19 cellular contexts compared by ENCODE assay signal in genomic region chr10:96257944-96258343, GRCh38. TPM values are rescaled to one million over a fixed set of nuclear protein-coding genes. Genes with fewer than 3 reads are reported as not detected.
A peak's percentile ranks its signal among the peaks of the same experiment; 100 is the strongest.
DNase-seq lines count a peak whose midpoint lies in the region; ATAC-seq, FAIRE-seq and TF ChIP-seq lines count a peak whose summit lies in the region.
"Had no signal": no experiment of that assay in that cellular context is flagged by ENCODE, and none has a peak within 500 bp of the region (broad histone marks: within the 10 kb centered on the region; RNA-seq: fewer than 3 reads in every experiment).

No MANE protein-coding gene starts in this region.

- no peak for TF ChIP-seq CTCF in OCI-LY3 (IDR thresholded peaks at IDR 0.05; ENCODE audit: low read depth, low read length)

- TF ChIP-seq POLR2A in GM12892 (IDR thresholded peaks at IDR 0.05; ENCODE audit: low read depth, low read length), result no peak

- H2AFZ ChIP-seq in OCI-LY3 (ENCODE audit: low read depth, low read length), result no peak overlapping the region

- H3K27ac ChIP-seq in OCI-LY3 (ENCODE audit: low read length), result peak overlapping the region; percentile 18; the same call in 1 of the 2 replicates
- H3K27ac ChIP-seq: ovary, SJCRH30 had no signal

- no peaks in the 10 kb centered on the region for H3K27me3 ChIP-seq in OCI-LY3 (ENCODE audit: low read depth, low read length)
- H3K27me3 ChIP-seq: ovary, SJCRH30 had no signal

- H3K79me2 ChIP-seq in OCI-LY3 (ENCODE audit: low read length), result peaks cover 99% of the 10 kb centered on the region

- DNase-seq in GM12892 (ENCODE audit: insufficient read length) (no peak), left cardiac atrium (no peak), putamen (ENCODE audit: low spot score) (peak; percentile 47), NCI-H748 (lab: John Stamatoyannopoulos, UW; ENCODE audit: unreplicated experiment) (no peak), NCI-H526 (lab: John Stamatoyannopoulos, UW) (no peak), NK-92 (lab: John Stamatoyannopoulos, UW; ENCODE audit: unreplicated experiment) (no peak)
- no peak for DNase-seq in stimulated activated CD4-positive, alpha-beta T cell treated with anti-CD3 and anti-CD28 coated beads, Interleukin-4, amount 100 ng/mL, for 4 hours
- DNase-seq: activated CD4-positive, CD25-positive, alpha-beta regulatory T cell; activated CD8-positive, alpha-beta memory T cell treated with anti-CD3 and anti-CD28 coated beads, Interleukin-2, amount 50 U/mL, for 4 hours; CD4-positive, CD25-positive, alpha-beta regulatory T cell; foreskin melanocyte; kidney glomerular epithelial cell; NCI-H1694; NCI-H524 treated with DMSO at 0.1 percent for 48 hours; ovary; SJCRH30; stimulated activated CD4-positive, alpha-beta T cell treated with anti-CD3 and anti-CD28 coated beads, Interleukin-1b, Interleukin-23, amount 100 ng/mL, for 48 hours; stimulated activated naive CD8-positive, alpha-beta T cell treated with anti-CD3 and anti-CD28 coated beads, Interleukin-15, amount 100 ng/mL, for 72 hours had no signal

- peak overlapping the region; percentile 26; the same call in 1 of the 2 replicates for H3K4me2 ChIP-seq in OCI-LY3 (ENCODE audit: low read length)

- no peak overlapping the region for H3K4me3 ChIP-seq in OCI-LY3 (ENCODE audit: low read length)
- H3K4me3 ChIP-seq: ovary, SJCRH30 had no signal

- no peaks in the 10 kb centered on the region for H3K9me3 ChIP-seq in OCI-LY3 (ENCODE audit: insufficient read depth, low read length)
- H3K9me3 ChIP-seq: ovary, SJCRH30 had no signal

- peak; percentile 80 to 86 for ATAC-seq in left cardiac atrium
- ATAC-seq: stimulated activated naive CD8-positive, alpha-beta T cell treated with anti-CD3 and anti-CD28 coated beads, Interleukin-15, amount 100 ng/mL, for 72 hours had no signal

- intact Hi-C loops in left cardiac atrium (cut with DNase I), result no loop called here

- no peak overlapping the region for H3K9ac ChIP-seq in OCI-LY3 (ENCODE audit: low read length)

- peaks cover 57% of the 10 kb centered on the region for H3K4me1 ChIP-seq in OCI-LY3 (ENCODE audit: low read length)
- H3K4me1 ChIP-seq: SJCRH30 had no signal

- H4K20me1 ChIP-seq in OCI-LY3 (ENCODE audit: insufficient read depth, low read length), result peaks cover 94% of the 10 kb centered on the region

- H3K36me3 ChIP-seq in OCI-LY3 (replicated peaks; ENCODE audit: low read depth, low read length), result peaks cover 61% of the 10 kb centered on the region
- H3K36me3 ChIP-seq: ovary, SJCRH30 had no signal

- peak; percentile 62 for FAIRE-seq in GM12892 (lab: Jason Lieb, UNC)

RNA-seq across cellular contexts. Expression of gene BLNK, which starts 13.4 kb away (rescaled TPM):
- 106 TPM for polyA plus RNA-seq in GM12892 (2012; ENCODE audit: missing spikeins)
- 1 to 10 TPM; 1.2 to 3.4 TPM for total RNA-seq in left cardiac atrium
- total RNA-seq: SJCRH30 had no signal

RNA-seq across cellular contexts. Expression of gene DNTT, which starts 46.3 kb away (rescaled TPM):
- polyA plus RNA-seq in GM12892 (2012; ENCODE audit: missing spikeins), result not detected
- not detected for total RNA-seq in left cardiac atrium
- total RNA-seq: CD4-positive, CD25-positive, alpha-beta regulatory T cell; ovary; SJCRH30 had no signal
- polyA plus RNA-seq: ovary had no signal
